ENCODE assay signal across 1 cellular context in the genomic region with DNA sequence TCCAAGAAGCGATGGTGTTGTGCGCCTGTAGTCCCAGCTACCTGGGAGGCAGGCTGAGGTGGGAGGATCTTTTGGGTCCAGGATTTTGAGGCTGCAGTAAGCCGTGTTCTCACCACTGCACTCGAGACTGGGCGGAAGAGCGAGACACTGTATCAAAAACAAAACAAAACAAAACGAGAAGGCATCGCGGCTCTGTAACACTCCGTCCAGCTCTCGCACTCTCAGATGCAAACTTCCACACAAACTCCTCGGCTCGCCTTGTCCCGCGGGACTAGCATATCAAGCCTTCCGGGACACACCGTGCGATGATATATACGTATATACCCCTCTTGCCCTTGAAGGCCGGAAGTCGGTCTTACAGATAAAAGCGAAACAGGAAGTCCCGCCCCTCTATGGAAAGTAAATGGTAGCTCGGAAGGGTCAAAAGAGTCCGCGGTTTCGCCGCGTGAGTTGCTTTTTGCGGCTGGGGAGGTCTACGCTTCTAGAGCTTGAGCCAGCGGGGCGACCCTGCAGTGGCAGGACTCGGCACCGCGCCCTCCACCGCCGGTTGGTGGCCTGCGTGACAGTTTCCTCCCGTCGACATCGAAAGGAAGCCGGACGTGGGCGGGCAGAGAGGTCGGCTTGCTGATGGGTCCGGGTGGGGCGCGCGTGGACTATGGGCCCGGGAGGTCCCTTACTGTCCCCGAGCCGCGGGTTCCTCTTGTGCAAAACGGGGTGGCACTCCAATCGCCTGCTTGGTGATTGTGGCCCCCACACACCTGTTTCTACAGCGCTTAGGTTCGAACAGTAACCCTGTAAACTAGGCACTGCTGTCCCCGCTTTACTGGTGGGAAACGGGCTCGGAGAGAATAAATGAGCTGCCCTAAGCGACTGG.
TF ChIP-seq lines count a peak whose summit lies in the region.

A gene with protein sequence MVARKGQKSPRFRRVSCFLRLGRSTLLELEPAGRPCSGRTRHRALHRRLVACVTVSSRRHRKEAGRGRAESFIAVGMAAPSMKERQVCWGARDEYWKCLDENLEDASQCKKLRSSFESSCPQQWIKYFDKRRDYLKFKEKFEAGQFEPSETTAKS (plus strand): TSS at position 393 of the 874 bp plus-strand sequence. CDS start 11 bp downstream, at position 404.

TF ChIP-seq in HepG2, 621 proteins besides CTCF, POLR2A, EP300 and RAD21 (continued from another document and continues in another):
- TF ChIP-seq, protein P1, sequence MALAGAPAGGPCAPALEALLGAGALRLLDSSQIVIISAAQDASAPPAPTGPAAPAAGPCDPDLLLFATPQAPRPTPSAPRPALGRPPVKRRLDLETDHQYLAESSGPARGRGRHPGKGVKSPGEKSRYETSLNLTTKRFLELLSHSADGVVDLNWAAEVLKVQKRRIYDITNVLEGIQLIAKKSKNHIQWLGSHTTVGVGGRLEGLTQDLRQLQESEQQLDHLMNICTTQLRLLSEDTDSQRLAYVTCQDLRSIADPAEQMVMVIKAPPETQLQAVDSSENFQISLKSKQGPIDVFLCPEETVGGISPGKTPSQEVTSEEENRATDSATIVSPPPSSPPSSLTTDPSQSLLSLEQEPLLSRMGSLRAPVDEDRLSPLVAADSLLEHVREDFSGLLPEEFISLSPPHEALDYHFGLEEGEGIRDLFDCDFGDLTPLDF (CRISPR knock-in tag; IDR thresholded peaks at IDR 0.05) = peak; percentile 32; the same call in 1 of the 2 replicates
- no peak for TF ChIP-seq ZNF333 (CRISPR knock-in tag; IDR thresholded peaks at IDR 0.05; ENCODE audit: borderline replicate concordance)
- TF ChIP-seq ETV5 (CRISPR knock-in tag; IDR thresholded peaks at IDR 0.05; ENCODE audit: borderline replicate concordance) = peak; percentile 57; the same call in 1 of the 2 replicates
- TF ChIP-seq FOXO1 (CRISPR knock-in tag; IDR thresholded peaks at IDR 0.05) = peak; percentile 8
- TF ChIP-seq, protein P2, sequence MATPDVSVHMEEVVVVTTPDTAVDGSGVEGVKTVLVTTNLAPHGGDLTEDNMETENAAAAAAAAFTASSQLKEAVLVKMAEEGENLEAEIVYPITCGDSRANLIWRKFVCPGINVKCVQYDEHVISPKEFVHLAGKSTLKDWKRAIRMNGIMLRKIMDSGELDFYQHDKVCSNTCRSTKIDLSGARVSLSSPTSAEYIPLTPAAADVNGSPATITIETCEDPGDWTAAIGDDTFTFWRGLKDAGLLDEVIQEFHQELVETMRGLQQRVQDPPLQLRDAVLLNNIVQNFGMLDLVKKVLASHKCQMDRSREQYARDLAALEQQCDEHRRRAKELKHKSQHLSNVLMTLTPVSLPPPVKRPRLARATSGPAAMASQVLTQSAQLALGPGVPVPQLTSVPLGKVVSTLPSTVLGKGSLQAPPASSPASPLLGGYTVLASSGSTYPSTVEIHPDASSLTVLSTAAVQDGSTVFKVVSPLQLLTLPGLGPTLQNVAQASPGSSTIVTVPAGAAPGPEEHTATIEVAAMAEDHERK (CRISPR knock-in tag; IDR thresholded peaks at IDR 0.05; ENCODE audit: low read depth) = peak; percentile 25; the same call in 1 of the 2 replicates
- TF ChIP-seq, protein P3, sequence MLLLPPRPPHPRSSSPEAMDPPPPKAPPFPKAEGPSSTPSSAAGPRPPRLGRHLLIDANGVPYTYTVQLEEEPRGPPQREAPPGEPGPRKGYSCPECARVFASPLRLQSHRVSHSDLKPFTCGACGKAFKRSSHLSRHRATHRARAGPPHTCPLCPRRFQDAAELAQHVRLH (CRISPR knock-in tag; IDR thresholded peaks at IDR 0.05; ENCODE audit: borderline replicate concordance, low read depth) = peak; percentile 72; the same call in 1 of the 2 replicates
- TF ChIP-seq ZNF619 (CRISPR knock-in tag; IDR thresholded peaks at IDR 0.05) = peak; percentile 89; the same call in 1 of the 2 replicates
- TF ChIP-seq ZMAT3 (CRISPR knock-in tag; conservative IDR thresholded peaks at IDR 0.05) = peak; percentile 80; the same call in 1 of the 2 replicates
- TF ChIP-seq, protein P4, sequence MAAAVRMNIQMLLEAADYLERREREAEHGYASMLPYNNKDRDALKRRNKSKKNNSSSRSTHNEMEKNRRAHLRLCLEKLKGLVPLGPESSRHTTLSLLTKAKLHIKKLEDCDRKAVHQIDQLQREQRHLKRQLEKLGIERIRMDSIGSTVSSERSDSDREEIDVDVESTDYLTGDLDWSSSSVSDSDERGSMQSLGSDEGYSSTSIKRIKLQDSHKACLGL (CRISPR knock-in tag; IDR thresholded peaks at IDR 0.05) = peak; percentile 83
- no peak; the same call in none of the 2 replicates for TF ChIP-seq BRD4 (CRISPR knock-in tag; IDR thresholded peaks at IDR 0.05)
- TF ChIP-seq MXI1 (IDR thresholded peaks at IDR 0.05; ENCODE audit: borderline replicate concordance, low read depth, low read length) = peak; percentile 58; the same call in 1 of the 3 replicates
- peak; percentile 91 for TF ChIP-seq ELF4 (CRISPR knock-in tag; IDR thresholded peaks at IDR 0.05; ENCODE audit: borderline replicate concordance)
- TF ChIP-seq HIVEP1 (CRISPR knock-in tag; IDR thresholded peaks at IDR 0.05) = peak; percentile 74; the same call in 1 of the 2 replicates
- TF ChIP-seq CREB1 (IDR thresholded peaks at IDR 0.05) = peak; percentile 67
- TF ChIP-seq CREB1 (CRISPR knock-in tag; IDR thresholded peaks at IDR 0.05) = peak; percentile 91
- 0 out of 2 replicates have a peak, but pooled peaks have one; percentile 81 for TF ChIP-seq CBX5 (CRISPR knock-in tag; IDR thresholded peaks at IDR 0.05; ENCODE audit: borderline replicate concordance)
- TF ChIP-seq ZNF605 (CRISPR knock-in tag; IDR thresholded peaks at IDR 0.05) = peak; percentile 87
- no peak for TF ChIP-seq HMGA1 (CRISPR knock-in tag; conservative IDR thresholded peaks at IDR 0.05)
- no peak for TF ChIP-seq TCF12 (IDR thresholded peaks at IDR 0.05)
- TF ChIP-seq TCF12 (CRISPR knock-in tag; IDR thresholded peaks at IDR 0.05) = peak; percentile 80; the same call in 1 of the 2 replicates
- TF ChIP-seq LCORL (IDR thresholded peaks at IDR 0.05) = no peak
- TF ChIP-seq LCORL (CRISPR knock-in tag; IDR thresholded peaks at IDR 0.05) = peak; percentile 55; the same call in 1 of the 2 replicates
- TF ChIP-seq IRX3 (CRISPR knock-in tag; IDR thresholded peaks at IDR 0.05; ENCODE audit: borderline replicate concordance, low read depth) = peak; percentile 46; the same call in 1 of the 2 replicates
- no peak for TF ChIP-seq EZH2 (conservative IDR thresholded peaks at IDR 0.05; ENCODE audit: low read depth, low read length)
- TF ChIP-seq, protein P5, sequence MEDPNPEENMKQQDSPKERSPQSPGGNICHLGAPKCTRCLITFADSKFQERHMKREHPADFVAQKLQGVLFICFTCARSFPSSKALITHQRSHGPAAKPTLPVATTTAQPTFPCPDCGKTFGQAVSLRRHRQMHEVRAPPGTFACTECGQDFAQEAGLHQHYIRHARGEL (CRISPR knock-in tag; IDR thresholded peaks at IDR 0.05) = 0 out of 2 replicates have a peak, but pooled peaks have one; percentile 14
- TF ChIP-seq, protein P6, sequence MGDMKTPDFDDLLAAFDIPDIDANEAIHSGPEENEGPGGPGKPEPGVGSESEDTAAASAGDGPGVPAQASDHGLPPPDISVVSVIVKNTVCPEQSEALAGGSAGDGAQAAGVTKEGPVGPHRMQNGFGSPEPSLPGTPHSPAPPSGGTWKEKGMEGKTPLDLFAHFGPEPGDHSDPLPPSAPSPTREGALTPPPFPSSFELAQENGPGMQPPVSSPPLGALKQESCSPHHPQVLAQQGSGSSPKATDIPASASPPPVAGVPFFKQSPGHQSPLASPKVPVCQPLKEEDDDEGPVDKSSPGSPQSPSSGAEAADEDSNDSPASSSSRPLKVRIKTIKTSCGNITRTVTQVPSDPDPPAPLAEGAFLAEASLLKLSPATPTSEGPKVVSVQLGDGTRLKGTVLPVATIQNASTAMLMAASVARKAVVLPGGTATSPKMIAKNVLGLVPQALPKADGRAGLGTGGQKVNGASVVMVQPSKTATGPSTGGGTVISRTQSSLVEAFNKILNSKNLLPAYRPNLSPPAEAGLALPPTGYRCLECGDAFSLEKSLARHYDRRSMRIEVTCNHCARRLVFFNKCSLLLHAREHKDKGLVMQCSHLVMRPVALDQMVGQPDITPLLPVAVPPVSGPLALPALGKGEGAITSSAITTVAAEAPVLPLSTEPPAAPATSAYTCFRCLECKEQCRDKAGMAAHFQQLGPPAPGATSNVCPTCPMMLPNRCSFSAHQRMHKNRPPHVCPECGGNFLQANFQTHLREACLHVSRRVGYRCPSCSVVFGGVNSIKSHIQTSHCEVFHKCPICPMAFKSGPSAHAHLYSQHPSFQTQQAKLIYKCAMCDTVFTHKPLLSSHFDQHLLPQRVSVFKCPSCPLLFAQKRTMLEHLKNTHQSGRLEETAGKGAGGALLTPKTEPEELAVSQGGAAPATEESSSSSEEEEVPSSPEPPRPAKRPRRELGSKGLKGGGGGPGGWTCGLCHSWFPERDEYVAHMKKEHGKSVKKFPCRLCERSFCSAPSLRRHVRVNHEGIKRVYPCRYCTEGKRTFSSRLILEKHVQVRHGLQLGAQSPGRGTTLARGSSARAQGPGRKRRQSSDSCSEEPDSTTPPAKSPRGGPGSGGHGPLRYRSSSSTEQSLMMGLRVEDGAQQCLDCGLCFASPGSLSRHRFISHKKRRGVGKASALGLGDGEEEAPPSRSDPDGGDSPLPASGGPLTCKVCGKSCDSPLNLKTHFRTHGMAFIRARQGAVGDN (CRISPR knock-in tag; IDR thresholded peaks at IDR 0.05) = peak; percentile 98
- TF ChIP-seq, protein P7, sequence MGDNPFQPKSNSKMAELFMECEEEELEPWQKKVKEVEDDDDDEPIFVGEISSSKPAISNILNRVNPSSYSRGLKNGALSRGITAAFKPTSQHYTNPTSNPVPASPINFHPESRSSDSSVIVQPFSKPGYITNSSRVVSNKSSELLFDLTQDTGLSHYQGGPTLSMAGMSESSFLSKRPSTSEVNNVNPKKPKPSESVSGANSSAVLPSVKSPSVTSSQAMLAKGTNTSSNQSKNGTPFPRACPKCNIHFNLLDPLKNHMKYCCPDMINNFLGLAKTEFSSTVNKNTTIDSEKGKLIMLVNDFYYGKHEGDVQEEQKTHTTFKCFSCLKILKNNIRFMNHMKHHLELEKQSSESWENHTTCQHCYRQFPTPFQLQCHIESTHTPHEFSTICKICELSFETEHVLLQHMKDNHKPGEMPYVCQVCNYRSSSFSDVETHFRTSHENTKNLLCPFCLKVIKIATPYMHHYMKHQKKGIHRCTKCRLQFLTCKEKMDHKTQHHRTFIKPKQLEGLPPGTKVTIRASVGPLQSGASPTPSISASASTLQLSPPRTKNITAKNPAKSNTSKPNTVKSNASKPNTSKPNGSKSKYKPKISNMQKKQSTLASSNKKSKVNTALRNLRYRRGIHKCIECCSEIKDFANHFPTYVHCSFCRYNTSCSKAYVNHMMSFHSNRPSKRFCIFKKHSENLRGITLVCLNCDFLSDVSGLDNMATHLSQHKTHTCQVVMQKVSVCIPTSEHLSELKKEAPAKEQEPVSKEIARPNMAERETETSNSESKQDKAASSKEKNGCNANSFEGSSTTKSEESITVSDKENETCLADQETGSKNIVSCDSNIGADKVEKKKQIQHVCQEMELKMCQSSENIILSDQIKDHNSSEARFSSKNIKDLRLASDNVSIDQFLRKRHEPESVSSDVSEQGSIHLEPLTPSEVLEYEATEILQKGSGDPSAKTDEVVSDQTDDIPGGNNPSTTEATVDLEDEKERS (CRISPR knock-in tag; IDR thresholded peaks at IDR 0.05) = peak; percentile 94
- peak; percentile 91 for TF ChIP-seq ZNF230 (CRISPR knock-in tag; IDR thresholded peaks at IDR 0.05)
- TF ChIP-seq, protein P8, sequence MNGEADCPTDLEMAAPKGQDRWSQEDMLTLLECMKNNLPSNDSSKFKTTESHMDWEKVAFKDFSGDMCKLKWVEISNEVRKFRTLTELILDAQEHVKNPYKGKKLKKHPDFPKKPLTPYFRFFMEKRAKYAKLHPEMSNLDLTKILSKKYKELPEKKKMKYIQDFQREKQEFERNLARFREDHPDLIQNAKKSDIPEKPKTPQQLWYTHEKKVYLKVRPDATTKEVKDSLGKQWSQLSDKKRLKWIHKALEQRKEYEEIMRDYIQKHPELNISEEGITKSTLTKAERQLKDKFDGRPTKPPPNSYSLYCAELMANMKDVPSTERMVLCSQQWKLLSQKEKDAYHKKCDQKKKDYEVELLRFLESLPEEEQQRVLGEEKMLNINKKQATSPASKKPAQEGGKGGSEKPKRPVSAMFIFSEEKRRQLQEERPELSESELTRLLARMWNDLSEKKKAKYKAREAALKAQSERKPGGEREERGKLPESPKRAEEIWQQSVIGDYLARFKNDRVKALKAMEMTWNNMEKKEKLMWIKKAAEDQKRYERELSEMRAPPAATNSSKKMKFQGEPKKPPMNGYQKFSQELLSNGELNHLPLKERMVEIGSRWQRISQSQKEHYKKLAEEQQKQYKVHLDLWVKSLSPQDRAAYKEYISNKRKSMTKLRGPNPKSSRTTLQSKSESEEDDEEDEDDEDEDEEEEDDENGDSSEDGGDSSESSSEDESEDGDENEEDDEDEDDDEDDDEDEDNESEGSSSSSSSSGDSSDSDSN (CRISPR knock-in tag; IDR thresholded peaks at IDR 0.05) = peak; percentile 92
- TF ChIP-seq TBX3 (IDR thresholded peaks at IDR 0.05; ENCODE audit: borderline replicate concordance) = no peak
- TF ChIP-seq MED1 (CRISPR knock-in tag; IDR thresholded peaks at IDR 0.05) = peak; percentile 83
- no peak for TF ChIP-seq SETDB1 (CRISPR knock-in tag; IDR thresholded peaks at IDR 0.05; ENCODE audit: borderline replicate concordance)
- TF ChIP-seq TARDBP (CRISPR knock-in tag; IDR thresholded peaks at IDR 0.05) = peak; percentile 85
- TF ChIP-seq POLR2G (IDR thresholded peaks at IDR 0.05; ENCODE audit: low read depth, low read length) = peak; percentile 97
- TF ChIP-seq ZNF274 (CRISPR knock-in tag; IDR thresholded peaks at IDR 0.05) = peak; percentile 83; the same call in 1 of the 2 replicates
- TF ChIP-seq, protein P9, sequence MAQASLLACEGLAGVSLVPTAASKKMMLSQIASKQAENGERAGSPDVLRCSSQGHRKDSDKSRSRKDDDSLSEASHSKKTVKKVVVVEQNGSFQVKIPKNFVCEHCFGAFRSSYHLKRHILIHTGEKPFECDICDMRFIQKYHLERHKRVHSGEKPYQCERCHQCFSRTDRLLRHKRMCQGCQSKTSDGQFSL (CRISPR knock-in tag; IDR thresholded peaks at IDR 0.05) = no peak
- TF ChIP-seq ZNF589 (CRISPR knock-in tag; conservative IDR thresholded peaks at IDR 0.05) = no peak; the same call in 1 of the 2 replicates
- peak; percentile 80; the same call in 1 of the 2 replicates for TF ChIP-seq ZNF556 (CRISPR knock-in tag; IDR thresholded peaks at IDR 0.05; ENCODE audit: borderline replicate concordance)
- no peak for TF ChIP-seq JDP2 (CRISPR knock-in tag; IDR thresholded peaks at IDR 0.05; ENCODE audit: borderline replicate concordance)
- no peak for TF ChIP-seq ZNF724P (CRISPR knock-in tag; IDR thresholded peaks at IDR 0.05; ENCODE audit: borderline replicate concordance)
- TF ChIP-seq SMYD3 (CRISPR knock-in tag; IDR thresholded peaks at IDR 0.05) = peak; percentile 65; the same call in 1 of the 2 replicates
